ENCODE assay signal across 8 cellular contexts in genomic region chr3:149152420-149152819, GRCh38. TPM values are rescaled to one million over a fixed set of nuclear protein-coding genes. Genes with fewer than 3 reads are reported as not detected.
DNase-seq lines count a peak whose midpoint lies in the region; ATAC-seq and TF ChIP-seq lines count a peak whose summit lies in the region.

No MANE protein-coding gene starts in this region.

- H3K4me3 Mint-ChIP-seq in activated B cell treated with CpG ODN at 0.5 μM for 24 hours: no peak overlapping the region
- peak overlapping the region; percentile 53 for H3K4me3 Mint-ChIP-seq in natural killer cell treated with Interleukin-12 subunit alpha and Interleukin-12 subunit beta and Interleukin-15 and Interleukin-18, amount 100 ng/mL, for 72 hours

- peak overlapping the region; percentile 50 for H3K27ac Mint-ChIP-seq in activated B cell treated with CpG ODN at 0.5 μM for 24 hours
- H3K27ac Mint-ChIP-seq in natural killer cell treated with Interleukin-12 subunit alpha and Interleukin-12 subunit beta and Interleukin-15 and Interleukin-18, amount 100 ng/mL, for 72 hours: peak overlapping the region in 1 of 2 donors; percentile 35

- peaks cover 25% of the 10 kb centered on the region for H3K4me1 Mint-ChIP-seq in activated B cell treated with CpG ODN at 0.5 μM for 24 hours
- H3K4me1 Mint-ChIP-seq in natural killer cell treated with Interleukin-12 subunit alpha and Interleukin-12 subunit beta and Interleukin-15 and Interleukin-18, amount 100 ng/mL, for 72 hours (ENCODE audit: low read depth in 2 of 2): peaks cover 18 to 21% of the 10 kb centered on the region in 2 donors

- no peak overlapping the region for H3K4me3 ChIP-seq in heart left ventricle

- DNase-seq in heart left ventricle (no peak), Right ventricle myocardium inferior (ENCODE audit: missing footprints) (no peak), activated B cell treated with CpG ODN at 0.5 μM for 24 hours (no peak), GOT3 (lab: John Stamatoyannopoulos, UW) (no peak), iPS-NIHi7 (ENCODE audit: extremely low spot score) (no peak), NCI-H748 (lab: John Stamatoyannopoulos, UW; ENCODE audit: unreplicated experiment) (no peak)
- DNase-seq in natural killer cell treated with Interleukin-12 subunit alpha and Interleukin-12 subunit beta and Interleukin-15 and Interleukin-18, amount 100 ng/mL, for 72 hours (ENCODE audit: low spot score): peak; percentile 66

- ATAC-seq in heart left ventricle (no peak), Right ventricle myocardium inferior (no peak), HG02973 (IDR thresholded peaks at IDR 0.05; ENCODE audit: unreplicated experiment) (peak; percentile 97), activated B cell treated with CpG ODN at 0.5 μM for 24 hours (ENCODE audit: low read depth) (peak; percentile 58)
- peak; percentile 94 to 95 for ATAC-seq in natural killer cell treated with Interleukin-12 subunit alpha and Interleukin-12 subunit beta and Interleukin-15 and Interleukin-18, amount 100 ng/mL, for 72 hours

- no peaks in the 10 kb centered on the region for H3K9me3 ChIP-seq in heart left ventricle

- no peaks in the 10 kb centered on the region for H3K27me3 ChIP-seq in heart left ventricle

- 72 to 80% (median 76%) methylated on average over 2 of the region's 2 CpGs for whole genome bisulfite sequencing in heart left ventricle, 4 donors

- POLR2A ChIA-PET in activated B cell treated with CpG ODN at 0.5 μM for 24 hours (lab: Charles Lee): interaction anchor here (1.7 kb wide), 1 partner anchor 23 kb away, joined by 7 read pairs; the partner anchor contains the start of gene HPS3

- H3K27me3 Mint-ChIP-seq in activated B cell treated with CpG ODN at 0.5 μM for 24 hours: no peaks in the 10 kb centered on the region
- H3K27me3 Mint-ChIP-seq in natural killer cell treated with Interleukin-12 subunit alpha and Interleukin-12 subunit beta and Interleukin-15 and Interleukin-18, amount 100 ng/mL, for 72 hours: no peaks in the 10 kb centered on the region

- H3K36me3 Mint-ChIP-seq in activated B cell treated with CpG ODN at 0.5 μM for 24 hours (ENCODE audit: low read depth): peaks cover 61% of the 10 kb centered on the region
- H3K36me3 Mint-ChIP-seq in natural killer cell treated with Interleukin-12 subunit alpha and Interleukin-12 subunit beta and Interleukin-15 and Interleukin-18, amount 100 ng/mL, for 72 hours: peaks cover 6% of the 10 kb centered on the region

- no peaks in the 10 kb centered on the region for H3K9me3 Mint-ChIP-seq in activated B cell treated with CpG ODN at 0.5 μM for 24 hours
- no peaks in the 10 kb centered on the region for H3K9me3 Mint-ChIP-seq in natural killer cell treated with Interleukin-12 subunit alpha and Interleukin-12 subunit beta and Interleukin-15 and Interleukin-18, amount 100 ng/mL, for 72 hours

- no peak for TF ChIP-seq CTCF in heart left ventricle (IDR thresholded peaks at IDR 0.05)
- TF ChIP-seq CTCF in activated B cell treated with CpG ODN at 0.5 μM for 24 hours (IDR thresholded peaks at IDR 0.05): no peak

- peaks cover 0 to 86% (median 48%) of the 10 kb centered on the region in 9 donors for H3K36me3 ChIP-seq in heart left ventricle

- peaks cover 0 to 25% (median 4%) of the 10 kb centered on the region in 12 donors for H3K4me1 ChIP-seq in heart left ventricle

- TF ChIP-seq POLR2A in heart left ventricle (IDR thresholded peaks at IDR 0.05): no peak

- intact Hi-C loops in heart left ventricle (cut with DNase I) (no loop called here), Right ventricle myocardium inferior (cut with DNase I) (no loop called here), activated B cell treated with CpG ODN at 0.5 μM for 24 hours (cut with micrococcal nuclease) (no loop called here)

- H3K27ac ChIP-seq in heart left ventricle: peak overlapping the region in 7 of 12 donors; percentile 15 to 45 (median 34)

- CTCF ChIA-PET in activated B cell treated with CpG ODN at 0.5 μM for 24 hours (lab: Charles Lee): interaction anchor here (1.9 kb wide), 1 partner anchor 32 kb away, joined by 5 read pairs; no protein-coding TSS in a partner anchor

RNA-seq across cellular contexts. Expression of gene HPS3, which starts 23.0 kb away (rescaled TPM):
- 10 to 100 TPM in 2 of 9 donors, 1 to 10 TPM in 7; 4.4 to 15.6 (median 6.3) TPM for total RNA-seq in heart left ventricle
- 1 to 10 TPM; 3.0 to 5.4 TPM for polyA plus RNA-seq in heart left ventricle
- 5.3 TPM for total RNA-seq in Right ventricle myocardium inferior
- total RNA-seq in activated B cell treated with CpG ODN at 0.5 μM for 24 hours: 30.1 and 30.5 TPM in 2 replicates
- total RNA-seq in natural killer cell treated with Interleukin-12 subunit alpha and Interleukin-12 subunit beta and Interleukin-15 and Interleukin-18, amount 100 ng/mL, for 72 hours: 10 to 100 TPM; 15.1 to 27.8 TPM

Comparison
In these comparisons a context has a peak if more than half of its experiments do, and no peak if none do; other contexts are left out.
1. ATAC-seq: peak in HG02973 (single experiment), activated B cell treated with CpG ODN at 0.5 μM for 24 hours (single experiment) and natural killer cell treated with Interleukin-12 subunit alpha and Interleukin-12 subunit beta and Interleukin-15 and Interleukin-18, amount 100 ng/mL, for 72 hours (2 of 2); none in heart left ventricle (0 of 4) and Right ventricle myocardium inferior (single experiment).